9 cellular contexts compared by ENCODE assay signal in the genomic region with DNA sequence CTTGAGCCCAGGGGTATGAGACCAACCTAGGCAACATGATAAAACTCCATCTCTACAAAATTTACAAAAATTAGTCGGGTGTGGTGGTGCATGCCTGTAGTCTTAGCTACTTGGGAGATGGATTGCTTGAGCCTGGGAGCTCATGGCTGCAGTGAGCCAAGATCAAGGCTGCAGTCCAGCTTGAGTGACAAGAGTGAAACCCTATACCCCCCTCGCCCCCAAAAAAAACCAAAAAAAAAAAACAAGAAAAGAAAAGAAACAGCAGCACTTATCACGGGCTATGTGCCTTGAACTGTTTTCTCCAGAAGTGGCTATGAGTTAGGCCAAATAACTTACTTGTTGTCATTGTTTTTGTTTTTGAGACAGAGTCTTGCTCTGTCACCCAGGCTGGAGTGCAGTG. TPM values are rescaled to one million over a fixed set of nuclear protein-coding genes. Genes with fewer than 3 reads are reported as not detected.
"Had no signal": no experiment of that assay in that cellular context is flagged by ENCODE, and none has a peak within 500 bp of the region (broad histone marks: within the 10 kb centered on the region; RNA-seq: fewer than 3 reads in every experiment).

No MANE protein-coding gene starts in this region.

- DNase-seq: GM23248, GOT3, H7, HFFc6, KBM-7 had no signal

- H3K36me3 ChIP-seq: HAP-1 had no signal

- ATAC-seq: HCT116, HepG2 had no signal

- H3K9me3 ChIP-seq: HAP-1 had no signal

- H3K4me3 ChIP-seq: GM23248, HAP-1 had no signal

- H3K4me1 ChIP-seq: HAP-1 had no signal

- H3K27ac ChIP-seq: GM23248, HL-60 had no signal

RNA-seq across cellular contexts. Expression of a gene that starts 51.1 kb away (rescaled TPM):
- total RNA-seq: HFFc6 had no signal
